Comparison of ENCODE assay signal across 12 cellular contexts in genomic region chr7:2701832-2702593, GRCh38. TPM values are rescaled to one million over a fixed set of nuclear protein-coding genes. Genes with fewer than 3 reads are reported as not detected.
DNase-seq lines count a peak whose midpoint lies in the region; ATAC-seq and TF ChIP-seq lines count a peak whose summit lies in the region.
"Had no signal": no experiment of that assay in that cellular context is flagged by ENCODE, and none has a peak within 500 bp of the region (broad histone marks: within the 10 kb centered on the region; RNA-seq: fewer than 3 reads in every experiment).

No MANE protein-coding gene starts in this region.

- H3K27me3 ChIP-seq in upper lobe of left lung = no peaks in the 10 kb centered on the region

- peak overlapping the region in 1 of 4 donors; percentile 45 for H3K27ac ChIP-seq in upper lobe of left lung
- H3K27ac ChIP-seq: 22Rv1 had no signal

- DNase-seq in DMS 273 (lab: John Stamatoyannopoulos, UW; ENCODE audit: unreplicated experiment) = peak; percentile 39
- DNase-seq in DMS 273 treated with DMSO at 0.1 percent for 48 hours (lab: John Stamatoyannopoulos, UW) = no peak
- DNase-seq in cerebellum (ENCODE audit: low spot score) = peak; percentile 76
- peak; percentile 64 to 94 for DNase-seq in lower leg skin (ENCODE audit: low spot score in 2 of 2)
- no peak for DNase-seq in upper lobe of left lung
- DNase-seq in SIG-M5 (lab: John Stamatoyannopoulos, UW) = no peak
- no peak for DNase-seq in effector CD4-positive, alpha-beta T cell
- DNase-seq in HUDEP-2 (lab: John Stamatoyannopoulos, UW; ENCODE audit: unreplicated experiment in 76 of 76) = no peak
- DNase-seq: activated B cell treated with CpG ODN at 0.5 μM for 24 hours; activated naive CD4-positive, alpha-beta T cell treated with Interleukin-2 at 50 U/mL for 16 hours; mesendoderm had no signal

- 74% methylated on average over 12 of the region's 12 CpGs for WGBS in lower leg skin, 2 donors
- 62 to 81% methylated on average over 12 of the region's 12 CpGs for WGBS in upper lobe of left lung, 2 donors

- no peak overlapping the region for H3K4me3 ChIP-seq in lower leg skin (ENCODE audit: low read depth, poor library complexity, severe bottlenecking)
- H3K4me3 ChIP-seq in upper lobe of left lung = no peak overlapping the region

- no peak for TF ChIP-seq EP300 in upper lobe of left lung (IDR thresholded peaks at IDR 0.05)

- intact Hi-C loops in lower leg skin (cut with DNase I; ENCODE audit: low total_unique reads) = no loop called here

- TF ChIP-seq POLR2A in lower leg skin (IDR thresholded peaks at IDR 0.05) (no peak), upper lobe of left lung (IDR thresholded peaks at IDR 0.05) (no peak)

- ATAC-seq in upper lobe of left lung (ENCODE audit: low FRiP score in 2 of 2) = peak; percentile 24 to 69

- no peaks in the 10 kb centered on the region for H3K9me3 ChIP-seq in upper lobe of left lung

- no peaks in the 10 kb centered on the region for H3K36me3 ChIP-seq in upper lobe of left lung

- peaks cover 0 to 8% (median 0%) of the 10 kb centered on the region in 4 donors for H3K4me1 ChIP-seq in upper lobe of left lung

- no peak for TF ChIP-seq CTCF in lower leg skin (IDR thresholded peaks at IDR 0.05)
- no peak for TF ChIP-seq CTCF in upper lobe of left lung (IDR thresholded peaks at IDR 0.05)

RNA-seq across cellular contexts. Expression of gene AMZ1, which starts 14.0 kb away (rescaled TPM):
- total RNA-seq in cerebellum = 2.4 TPM
- under 1 TPM in 2 of 4 donors, not detected in 2; 0.19 to 0.27 TPM for total RNA-seq in lower leg skin
- total RNA-seq in upper lobe of left lung = 10 to 100 TPM in 1 of 6 donors, 1 to 10 TPM in 3, under 1 TPM in 2; 0.30 to 16.6 (median 5.3) TPM

Comparison
In these comparisons a context has a peak if more than half of its experiments do, and no peak if none do; other contexts are left out.
1. DNase-seq: peak in DMS 273 (single experiment), cerebellum (single experiment) and lower leg skin (2 of 2); none in DMS 273 treated with DMSO at 0.1 percent for 48 hours (single experiment), upper lobe of left lung (0 of 2), SIG-M5 (single experiment), effector CD4-positive, alpha-beta T cell (single experiment) and HUDEP-2 (0 of 76).